In genomic region chr2:224219781-224220180, GRCh38 we compare ENCODE assay signal across 16 cellular contexts.
DNase-seq lines count a peak whose midpoint lies in the region; ATAC-seq and TF ChIP-seq lines count a peak whose summit lies in the region.
"Had no signal": no experiment of that assay in that cellular context is flagged by ENCODE, and none has a peak within 500 bp of the region (broad histone marks: within the 10 kb centered on the region; RNA-seq: fewer than 3 reads in every experiment).

No MANE protein-coding gene starts in this region.

- no peak overlapping the region for H4K5ac ChIP-seq in mesendoderm (ENCODE audit: low read length)

- peak overlapping the region; percentile 99 for H3K27ac ChIP-seq in ACC112 (ENCODE audit: low read depth, low read length)
- peak overlapping the region; percentile 68; the same call in 1 of the 2 replicates for H3K27ac ChIP-seq in HUES6 (ENCODE audit: low read depth, low read length)
- H3K27ac ChIP-seq in SK-N-MC = peak overlapping the region; percentile 90
- H3K27ac ChIP-seq in mesendoderm (ENCODE audit: low read depth, low read length) = no peak overlapping the region
- H3K27ac ChIP-seq: HL-60 had no signal

- H3K4me2 ChIP-seq in mesendoderm (ENCODE audit: low read length) = no peak overlapping the region

- no peak overlapping the region for H2BK5ac ChIP-seq in mesendoderm (ENCODE audit: low read length)

- H3K9me3 Mint-ChIP-seq in CD14-positive monocyte = peaks cover 2 to 8% (median 3%) of the 10 kb centered on the region in 7 donors

- H3K56ac ChIP-seq in mesendoderm (ENCODE audit: low read length) = no peak overlapping the region

- H3K23ac ChIP-seq in mesendoderm (ENCODE audit: low read length) = no peak overlapping the region

- no peaks in the 10 kb centered on the region for H3K79me2 ChIP-seq in ACC112 (ENCODE audit: control insufficient read depth, insufficient read depth, low read length, unreplicated experiment)
- no peaks in the 10 kb centered on the region for H3K79me2 ChIP-seq in mesendoderm (ENCODE audit: control insufficient read depth, insufficient read depth, low read length)

- no peak for TF ChIP-seq CTCF in CD14-positive monocyte (IDR thresholded peaks at IDR 0.05)

- H2BK120ac ChIP-seq in mesendoderm (ENCODE audit: low read depth, low read length) = peak overlapping the region; percentile 89

- H2AFZ ChIP-seq in ACC112 (ENCODE audit: low read length, unreplicated experiment) = no peak overlapping the region

- peak overlapping the region; percentile 90 for H3K18ac ChIP-seq in mesendoderm (ENCODE audit: low read length)

- no peaks in the 10 kb centered on the region for H3K79me1 ChIP-seq in mesendoderm (ENCODE audit: low read length)

- no peak for ATAC-seq in GM21526 (IDR thresholded peaks at IDR 0.05; ENCODE audit: low FRiP score, unreplicated experiment)
- no peak for ATAC-seq in stimulated activated naive CD8-positive, alpha-beta T cell treated with anti-CD3 and anti-CD28 coated beads, Interleukin-15, Interleukin-2, amounts not matched to agents 100 U/mL and 50 U/mL, for 24 hours
- ATAC-seq: GM12878 had no signal

- H3K27me3 Mint-ChIP-seq in CD14-positive monocyte (ENCODE audit: low read depth in 3 of 3) = peaks cover 0 to 6% (median 2%) of the 10 kb centered on the region in 3 donors

- H3K36me3 ChIP-seq in ACC112 (ENCODE audit: insufficient read depth, low read length) (no peaks in the 10 kb centered on the region; the same call in 1 of the 2 replicates), HUES6 (ENCODE audit: control insufficient read depth, insufficient read depth, low read length) (no peaks in the 10 kb centered on the region; the same call in 1 of the 2 replicates), SK-N-MC (ENCODE audit: insufficient read depth, low read length) (no peaks in the 10 kb centered on the region), mesendoderm (ENCODE audit: control insufficient read depth, insufficient read depth, low read length) (no peaks in the 10 kb centered on the region)

- intact Hi-C loops in CD14-positive monocyte (cut with micrococcal nuclease) = no loop called here

- peak overlapping the region; percentile 87 for H3K4ac ChIP-seq in mesendoderm (ENCODE audit: low read depth, low read length)

- no peak overlapping the region for H3K9ac ChIP-seq in HUES6 (ENCODE audit: low read length)
- no peak overlapping the region for H3K9ac ChIP-seq in SK-N-MC (ENCODE audit: insufficient read length)
- H3K9ac ChIP-seq in mesendoderm (ENCODE audit: low read length) = no peak overlapping the region

- no peak overlapping the region for H4K8ac ChIP-seq in mesendoderm (ENCODE audit: low read depth, low read length)

- no peaks in the 10 kb centered on the region for H3K4me1 Mint-ChIP-seq in CD14-positive monocyte

- no peak overlapping the region for H3K27ac Mint-ChIP-seq in CD14-positive monocyte

- H3K4me1 ChIP-seq in ACC112 (ENCODE audit: control insufficient read depth, insufficient read depth, low read length, unreplicated experiment) = peaks cover 46% of the 10 kb centered on the region
- H3K4me1 ChIP-seq in HUES6 (ENCODE audit: control insufficient read depth, insufficient read depth, low read length) = peaks cover 48% of the 10 kb centered on the region
- H3K4me1 ChIP-seq in mesendoderm (ENCODE audit: control insufficient read depth, low read depth, low read length) = peaks cover 11% of the 10 kb centered on the region

- H3K27me3 ChIP-seq in ACC112 (ENCODE audit: insufficient read depth, low read length) = no peaks in the 10 kb centered on the region
- no peaks in the 10 kb centered on the region for H3K27me3 ChIP-seq in HUES6 (ENCODE audit: control insufficient read depth, insufficient read depth, low read length)
- H3K27me3 ChIP-seq in mesendoderm (ENCODE audit: insufficient read depth, low read length, poor library complexity) = no peaks in the 10 kb centered on the region

- H3K9me3 ChIP-seq in HUES6 (ENCODE audit: control insufficient read depth, insufficient read depth, low read depth, low read length) = peaks cover 5% of the 10 kb centered on the region; the same call in 1 of the 2 replicates
- H3K9me3 ChIP-seq in SK-N-MC (ENCODE audit: low read depth, low read length) = no peaks in the 10 kb centered on the region

- H2AK5ac ChIP-seq in mesendoderm (ENCODE audit: low read length) = no peak overlapping the region

- no CpG with 5 or more reads among the region's 5 CpGs for WGBS in mesendoderm (ENCODE audit: extremely low coverage, insufficient coverage, low lambda C conversion rate)

- DNase-seq in SK-N-MC (ENCODE audit: low read depth, low spot score) = peak; percentile 64
- no peak for DNase-seq in mesendoderm
- DNase-seq in CD14-positive monocyte (ENCODE audit: low spot score) = no peak
- DNase-seq in superior temporal gyrus (ENCODE audit: extremely low spot score) = no peak
- DNase-seq in stimulated activated naive CD8-positive, alpha-beta T cell treated with anti-CD3 and anti-CD28 coated beads, Interleukin-15, Interleukin-2, amounts not matched to agents 100 U/mL and 50 U/mL, for 24 hours = no peak
- DNase-seq: Calu3, DMS 273 treated with DMSO at 0.1 percent for 48 hours, DMS79, HCEC 1CT, IMR-90, KBM-7 had no signal

- no peak overlapping the region for H3K4me3 Mint-ChIP-seq in CD14-positive monocyte

- H3K36me3 Mint-ChIP-seq in CD14-positive monocyte = no peaks in the 10 kb centered on the region

- peak overlapping the region; percentile 88 for H2BK15ac ChIP-seq in mesendoderm (replicated peaks; ENCODE audit: low read depth)

- no peak overlapping the region for H3K4me3 ChIP-seq in ACC112 (ENCODE audit: low read depth, low read length)
- no peak overlapping the region for H3K4me3 ChIP-seq in HUES6 (ENCODE audit: low read depth, low read length)
- H3K4me3 ChIP-seq in SK-N-MC = peak overlapping the region; percentile 35; the same call in 1 of the 2 replicates
- no peak overlapping the region for H3K4me3 ChIP-seq in mesendoderm (ENCODE audit: low read length)
- H3K4me3 ChIP-seq: GM12878 had no signal
